1 cellular context compared by ENCODE assay signal in genomic region chr6:37594895-37595294, GRCh38.
TF ChIP-seq lines count a peak whose summit lies in the region.

No MANE protein-coding gene starts in this region.

TF ChIP-seq in GM23338, 12 proteins besides CTCF, POLR2A, EP300 and RAD21 (continued from another document):
- TF ChIP-seq EZH2 (IDR thresholded peaks at IDR 0.05; ENCODE audit: low read depth, unreplicated experiment) (no peak), EZH2phosphoT487 (IDR thresholded peaks at IDR 0.05; ENCODE audit: unreplicated experiment) (no peak), NANOG (IDR thresholded peaks at IDR 0.05; ENCODE audit: borderline replicate concordance) (no peak), STAT1 (IDR thresholded peaks at IDR 0.05; ENCODE audit: unreplicated experiment) (no peak), CREB1 (CRISPR knock-in tag; IDR thresholded peaks at IDR 0.05; ENCODE audit: low read depth) (no peak), ETS1 (IDR thresholded peaks at IDR 0.05) (no peak), POLR2AphosphoS5 (IDR thresholded peaks at IDR 0.05; ENCODE audit: low read depth) (no peak), JUNB (IDR thresholded peaks at IDR 0.05; ENCODE audit: unreplicated experiment) (no peak)
